Comparison of ENCODE assay signal across 38 cellular contexts in genomic region chr2:17311104-17311619, GRCh38.
"Had no signal": no experiment of that assay in that cellular context is flagged by ENCODE, and none has a peak within 500 bp of the region (broad histone marks: within the 10 kb centered on the region; RNA-seq: fewer than 3 reads in every experiment).

No MANE protein-coding gene starts in this region.

- H3K4me3 Mint-ChIP-seq: activated CD4-positive, alpha-beta memory T cell treated with anti-CD3 and anti-CD28 coated beads for 36 hours; activated CD4-positive, alpha-beta T cell treated with anti-CD3 and anti-CD28 coated beads for 36 hours; activated CD4-positive, alpha-beta T cell treated with anti-CD3 and anti-CD28 coated beads, Interleukin-2, amount 10 ng/mL, durations not matched to agents 24 days and 14 days; activated CD8-positive, alpha-beta memory T cell treated with anti-CD3 and anti-CD28 coated beads, Interleukin-2, amount 10 ng/mL, durations not matched to agents 7 days and 5 days; activated CD8-positive, alpha-beta T cell treated with anti-CD3 and anti-CD28 coated beads, Interleukin-2, amount 10 ng/mL, durations not matched to agents 7 days and 5 days; activated naive CD4-positive, alpha-beta T cell treated with anti-CD3 and anti-CD28 coated beads for 36 hours; activated naive CD4-positive, alpha-beta T cell treated with anti-CD3 and anti-CD28 coated beads, Interleukin-2, amount 50 U/mL, for 24 hours; activated naive CD8-positive, alpha-beta T cell treated with anti-CD3 and anti-CD28 coated beads for 36 hours; activated naive CD8-positive, alpha-beta T cell treated with anti-CD3 and anti-CD28 coated beads, Interleukin-2, amount 50 U/mL, for 24 hours; activated T-helper 1 cell treated with anti-CD3 and anti-CD28 coated beads, Interleukin-12 subunit alpha, Interleukin-12 subunit beta, Interleukin-2, Interleukin-4 antibody, amounts not matched to agents 30 ng/mL and 10 ng/mL and 1 ng/mL, durations not matched to agents 14 hours and 24 hours and 36 hours; brain; T-helper 17 cell; T-helper 2 cell treated with Interferon-gamma antibody and Interleukin-4, amounts not matched to agents 5 μg/mL and 100 μg/mL, for 36 hours had no signal

- FAIRE-seq: endometrium, endothelial cell of umbilical vein had no signal

- H3K36me3 ChIP-seq: adrenal gland, breast epithelium, cardiac muscle cell, colonic mucosa, esophagus squamous epithelium, gastroesophageal sphincter, WERI-Rb-1 had no signal

- H3K27ac Mint-ChIP-seq: activated CD4-positive, alpha-beta memory T cell treated with anti-CD3 and anti-CD28 coated beads for 36 hours; activated CD4-positive, alpha-beta T cell treated with anti-CD3 and anti-CD28 coated beads for 36 hours; activated CD4-positive, alpha-beta T cell treated with anti-CD3 and anti-CD28 coated beads, Interleukin-2, amount 10 ng/mL, durations not matched to agents 24 days and 14 days; activated CD8-positive, alpha-beta memory T cell treated with anti-CD3 and anti-CD28 coated beads, Interleukin-2, amount 10 ng/mL, durations not matched to agents 7 days and 5 days; activated CD8-positive, alpha-beta T cell treated with anti-CD3 and anti-CD28 coated beads, Interleukin-2, amount 10 ng/mL, durations not matched to agents 7 days and 5 days; activated naive CD4-positive, alpha-beta T cell treated with anti-CD3 and anti-CD28 coated beads for 36 hours; activated naive CD4-positive, alpha-beta T cell treated with anti-CD3 and anti-CD28 coated beads, Interleukin-2, amount 50 U/mL, for 24 hours; activated naive CD8-positive, alpha-beta T cell treated with anti-CD3 and anti-CD28 coated beads for 36 hours; activated naive CD8-positive, alpha-beta T cell treated with anti-CD3 and anti-CD28 coated beads, Interleukin-2, amount 50 U/mL, for 24 hours; activated T-helper 1 cell treated with anti-CD3 and anti-CD28 coated beads, Interleukin-12 subunit alpha, Interleukin-12 subunit beta, Interleukin-2, Interleukin-4 antibody, amounts not matched to agents 30 ng/mL and 10 ng/mL and 1 ng/mL, durations not matched to agents 14 hours and 24 hours and 36 hours; activated T-helper 2 cell treated with anti-CD3 and anti-CD28 coated beads, Interferon-gamma antibody, Interleukin-2, Interleukin-4, amounts not matched to agents 10 μg/mL and 5 μg/mL and 100 μg/mL, durations not matched to agents 14 hours and 24 hours and 36 hours; T-helper 17 cell; T-helper 2 cell treated with Interferon-gamma antibody and Interleukin-4, amounts not matched to agents 5 μg/mL and 100 μg/mL, for 36 hours had no signal

- H3K27me3 Mint-ChIP-seq: activated CD4-positive, alpha-beta memory T cell treated with anti-CD3 and anti-CD28 coated beads for 36 hours; activated CD8-positive, alpha-beta memory T cell treated with anti-CD3 and anti-CD28 coated beads, Interleukin-2, amount 10 ng/mL, durations not matched to agents 7 days and 5 days; T-helper 17 cell had no signal

- H3K4me1 ChIP-seq: adrenal gland, breast epithelium, colonic mucosa, esophagus squamous epithelium, gastroesophageal sphincter had no signal

- ATAC-seq: activated CD8-positive, alpha-beta memory T cell treated with anti-CD3 and anti-CD28 coated beads, Interleukin-2, amount 10 ng/mL, durations not matched to agents 7 days and 5 days; activated CD8-positive, alpha-beta T cell treated with anti-CD3 and anti-CD28 coated beads, Interleukin-2, amount 10 ng/mL, durations not matched to agents 7 days and 5 days; gastroesophageal sphincter; T-helper 17 cell had no signal

- H3K27me3 ChIP-seq: adrenal gland, breast epithelium, cardiac muscle cell, colonic mucosa, esophagus squamous epithelium, gastroesophageal sphincter had no signal

- H3K36me3 Mint-ChIP-seq: activated CD4-positive, alpha-beta memory T cell treated with anti-CD3 and anti-CD28 coated beads for 36 hours; activated CD8-positive, alpha-beta memory T cell treated with anti-CD3 and anti-CD28 coated beads, Interleukin-2, amount 10 ng/mL, durations not matched to agents 7 days and 5 days; activated naive CD4-positive, alpha-beta T cell treated with anti-CD3 and anti-CD28 coated beads, Interleukin-2, amount 50 U/mL, for 24 hours; activated naive CD8-positive, alpha-beta T cell treated with anti-CD3 and anti-CD28 coated beads for 36 hours; brain had no signal

- H3K27ac ChIP-seq: adrenal gland, breast epithelium, cardiac muscle cell, colonic mucosa, epithelial cell of prostate, esophagus squamous epithelium, gastroesophageal sphincter, WERI-Rb-1 had no signal

- H3K9me3 ChIP-seq: adrenal gland, breast epithelium, colonic mucosa, esophagus squamous epithelium, gastroesophageal sphincter had no signal

- H3K4me1 Mint-ChIP-seq: activated CD8-positive, alpha-beta memory T cell treated with anti-CD3 and anti-CD28 coated beads, Interleukin-2, amount 10 ng/mL, durations not matched to agents 7 days and 5 days; activated naive CD4-positive, alpha-beta T cell treated with anti-CD3 and anti-CD28 coated beads, Interleukin-2, amount 50 U/mL, for 24 hours; T-helper 17 cell had no signal

- H3K4me3 ChIP-seq: adrenal gland, breast epithelium, cardiac muscle cell, colonic mucosa, esophagus squamous epithelium, gastroesophageal sphincter had no signal

- DNase-seq: activated CD4-positive, alpha-beta memory T cell treated with anti-CD3 and anti-CD28 coated beads for 36 hours; activated CD4-positive, alpha-beta T cell treated with anti-CD3 and anti-CD28 coated beads for 36 hours; activated CD4-positive, alpha-beta T cell treated with anti-CD3 and anti-CD28 coated beads, Interleukin-2, amount 10 ng/mL, durations not matched to agents 24 days and 14 days; activated CD4-positive, CD25-positive, alpha-beta regulatory T cell; activated CD4-positive, CD25-positive, alpha-beta regulatory T cell treated with anti-CD3 and anti-CD28 coated beads, Interleukin-2, amount 50 U/mL, for 72 hours; activated CD8-positive, alpha-beta memory T cell treated with anti-CD3 and anti-CD28 coated beads, Interleukin-2, amount 10 ng/mL, durations not matched to agents 7 days and 5 days; activated CD8-positive, alpha-beta memory T cell treated with anti-CD3 and anti-CD28 coated beads, Interleukin-2, amount 50 U/mL, for 4 hours; activated CD8-positive, alpha-beta T cell treated with anti-CD3 and anti-CD28 coated beads, Interleukin-2, amount 10 ng/mL, durations not matched to agents 7 days and 5 days; activated effector memory CD4-positive, alpha-beta T cell treated with anti-CD3 and anti-CD28 coated beads, Interleukin-2, amount 50 U/mL, for 16 hours; activated naive CD4-positive, alpha-beta T cell treated with anti-CD3 and anti-CD28 coated beads for 36 hours; activated naive CD8-positive, alpha-beta T cell treated with anti-CD3 and anti-CD28 coated beads for 36 hours; activated naive CD8-positive, alpha-beta T cell treated with anti-CD3 and anti-CD28 coated beads, Interleukin-2, amount 50 U/mL, for 24 hours; activated T-cell treated with anti-CD3 and anti-CD28 coated beads, Interleukin-2, amount 50 U/mL, for 1 hour; activated T-cell treated with anti-CD3 and anti-CD28 coated beads, Interleukin-2, amount 50 U/mL, for 48 hours; adrenal gland; amygdala; aorta; central memory CD4-positive, alpha-beta T cell; cerebellar nuclear complex; colonic mucosa; effector CD8-positive, alpha-beta T cell; esophagus squamous epithelium; foreskin melanocyte; T-helper 1 cell; T-helper 17 cell; T1000; WERI-Rb-1 had no signal

- H3K9me3 Mint-ChIP-seq: activated CD4-positive, alpha-beta memory T cell treated with anti-CD3 and anti-CD28 coated beads for 36 hours; activated CD4-positive, alpha-beta T cell treated with anti-CD3 and anti-CD28 coated beads, Interleukin-2, amount 10 ng/mL, durations not matched to agents 24 days and 14 days; activated naive CD4-positive, alpha-beta T cell treated with anti-CD3 and anti-CD28 coated beads for 36 hours; activated naive CD4-positive, alpha-beta T cell treated with anti-CD3 and anti-CD28 coated beads, Interleukin-2, amount 50 U/mL, for 24 hours; activated naive CD8-positive, alpha-beta T cell treated with anti-CD3 and anti-CD28 coated beads for 36 hours; activated naive CD8-positive, alpha-beta T cell treated with anti-CD3 and anti-CD28 coated beads, Interleukin-2, amount 50 U/mL, for 24 hours; activated T-helper 1 cell treated with anti-CD3 and anti-CD28 coated beads, Interleukin-12 subunit alpha, Interleukin-12 subunit beta, Interleukin-2, Interleukin-4 antibody, amounts not matched to agents 30 ng/mL and 10 ng/mL and 1 ng/mL, durations not matched to agents 14 hours and 24 hours and 36 hours; activated T-helper 2 cell treated with anti-CD3 and anti-CD28 coated beads, Interferon-gamma antibody, Interleukin-2, Interleukin-4, amounts not matched to agents 10 μg/mL and 5 μg/mL and 100 μg/mL, durations not matched to agents 14 hours and 24 hours and 36 hours; brain; T-helper 2 cell treated with Interferon-gamma antibody and Interleukin-4, amounts not matched to agents 5 μg/mL and 100 μg/mL, for 36 hours had no signal
